In the genomic region with DNA sequence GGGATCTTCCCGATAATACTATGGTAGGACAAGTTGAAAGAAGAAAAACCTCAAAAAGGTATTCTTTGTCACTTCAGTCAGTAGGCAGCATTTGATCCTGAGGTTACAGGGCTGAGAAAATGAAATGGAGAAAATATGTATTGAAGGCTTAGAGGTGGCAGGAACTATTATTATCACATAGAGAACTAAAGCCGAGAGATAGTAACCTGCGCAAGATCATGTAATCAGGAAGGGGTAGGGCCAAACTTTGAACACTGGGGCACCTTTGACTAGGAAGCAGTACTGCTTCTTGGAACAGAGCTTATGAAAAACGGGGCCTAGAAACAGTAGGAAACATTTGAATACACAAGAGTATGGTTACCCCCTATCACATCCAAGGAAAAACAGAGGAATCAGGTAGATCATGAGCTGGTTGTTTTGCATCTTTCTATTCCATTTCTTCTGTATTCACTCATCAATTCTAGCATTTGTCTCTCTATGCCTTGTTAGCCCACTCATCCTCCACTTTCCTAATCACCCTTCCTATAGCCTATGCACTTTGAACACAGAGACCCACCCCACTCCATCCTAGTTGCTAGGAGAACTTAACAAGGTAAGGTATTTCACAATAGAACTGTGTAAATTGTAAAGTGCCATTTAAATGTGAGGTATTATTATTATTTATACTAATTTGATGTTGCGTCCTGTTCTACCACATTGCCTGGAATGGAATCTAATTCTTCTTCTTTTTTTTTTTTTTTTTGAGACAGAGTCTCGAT, we compare ENCODE assay signal across 23 cellular contexts. TPM values are rescaled to one million over a fixed set of nuclear protein-coding genes. Genes with fewer than 3 reads are reported as not detected.
DNase-seq lines count a peak whose midpoint lies in the region; ATAC-seq and TF ChIP-seq lines count a peak whose summit lies in the region.
"Had no signal": no experiment of that assay in that cellular context is flagged by ENCODE, and none has a peak within 500 bp of the region (broad histone marks: within the 10 kb centered on the region; RNA-seq: fewer than 3 reads in every experiment).

No MANE protein-coding gene starts in this region.

- no peak overlapping the region for H3K4me3 Mint-ChIP-seq in activated CD4-positive, alpha-beta T cell treated with anti-CD3 and anti-CD28 coated beads, Interleukin-2, amount 10 ng/mL, durations not matched to agents 24 days and 14 days
- no peak overlapping the region for H3K4me3 Mint-ChIP-seq in activated CD4-positive, alpha-beta T cell treated with anti-CD3 and anti-CD28 coated beads for 36 hours
- H3K4me3 Mint-ChIP-seq in MCF 10A (ENCODE audit: unreplicated experiment) = no peak overlapping the region
- H3K4me3 Mint-ChIP-seq: CD4-positive, alpha-beta T cell had no signal

- H3K27me3 ChIP-seq in suprapubic skin (no peaks in the 10 kb centered on the region), heart right ventricle (peaks cover 0 to 10% (median 0%) of the 10 kb centered on the region in 7 donors)
- H3K27me3 ChIP-seq: ascending aorta, spleen, testis had no signal

- no peaks in the 10 kb centered on the region for H3K27me3 Mint-ChIP-seq in activated CD4-positive, alpha-beta T cell treated with anti-CD3 and anti-CD28 coated beads, Interleukin-2, amount 10 ng/mL, durations not matched to agents 24 days and 14 days
- H3K27me3 Mint-ChIP-seq in activated CD4-positive, alpha-beta T cell treated with anti-CD3 and anti-CD28 coated beads for 36 hours = no peaks in the 10 kb centered on the region
- H3K27me3 Mint-ChIP-seq in MCF 10A (ENCODE audit: insufficient read depth, unreplicated experiment) = peaks cover 13% of the 10 kb centered on the region
- H3K27me3 Mint-ChIP-seq: CD4-positive, alpha-beta T cell had no signal

- H3K27ac Mint-ChIP-seq in activated CD4-positive, alpha-beta T cell treated with anti-CD3 and anti-CD28 coated beads, Interleukin-2, amount 10 ng/mL, durations not matched to agents 24 days and 14 days = peak overlapping the region; percentile 20
- H3K27ac Mint-ChIP-seq in activated CD4-positive, alpha-beta T cell treated with anti-CD3 and anti-CD28 coated beads for 36 hours = no peak overlapping the region
- peak overlapping the region; percentile 76 for H3K27ac Mint-ChIP-seq in MCF 10A (ENCODE audit: low read depth, unreplicated experiment)

- POLR2A ChIA-PET in activated CD4-positive, alpha-beta T cell treated with anti-CD3 and anti-CD28 coated beads for 36 hours (lab: Charles Lee) = no interaction called here
- POLR2A ChIA-PET in MCF 10A (lab: Yijun Ruan, JAX) = interaction anchor here (0.9 to 2.7 kb wide), 3 partner anchors 14 to 36 kb away, joined by 3 to 21 read pairs (median 15); a partner anchor contains a TSS

- no peak overlapping the region for H3K4me3 ChIP-seq in suprapubic skin
- no peak overlapping the region for H3K4me3 ChIP-seq in heart right ventricle
- H3K4me3 ChIP-seq: ascending aorta, prostate gland, testis had no signal

- H3K4me1 ChIP-seq in suprapubic skin = peaks cover 8% of the 10 kb centered on the region
- H3K4me1 ChIP-seq in heart right ventricle = peaks cover 0 to 18% (median 0%) of the 10 kb centered on the region in 9 donors
- H3K4me1 ChIP-seq: ascending aorta, prostate gland, testis had no signal

- intact Hi-C loops in activated CD4-positive, alpha-beta T cell treated with anti-CD3 and anti-CD28 coated beads, Interleukin-2, amount 10 ng/mL, durations not matched to agents 24 days and 14 days (cut with micrococcal nuclease) = loop anchor here (5.0 to 10.0 kb wide), 3 partner anchors 89 to 246 kb away; a partner anchor contains a TSS
- intact Hi-C loops in activated CD4-positive, alpha-beta T cell treated with anti-CD3 and anti-CD28 coated beads for 36 hours (cut with DNase I, micrococcal nuclease) = loop anchor here (2.0 to 10.0 kb wide), 5 partner anchors 81 to 409 kb away; a partner anchor contains a TSS
- intact Hi-C loops in MCF 10A (cut with micrococcal nuclease) (loop anchor here (2.0 kb wide), 1 partner anchor 23 kb away; no protein-coding TSS in a partner anchor), heart right ventricle (cut with DNase I) (loop anchor here in 1 of 10 donors (5.0 kb wide), 1 partner anchor 36 kb away; a partner anchor contains a TSS)

- DNase-seq in activated CD4-positive, alpha-beta T cell treated with anti-CD3 and anti-CD28 coated beads, Interleukin-2, amount 10 ng/mL, durations not matched to agents 24 days and 14 days = no peak
- DNase-seq in activated CD4-positive, alpha-beta T cell treated with anti-CD3 and anti-CD28 coated beads for 36 hours = no peak
- DNase-seq in NOMO-1 (lab: John Stamatoyannopoulos, UW; ENCODE audit: unreplicated experiment in 2 of 2) (peak; percentile 20 to 37), MCF 10A (ENCODE audit: unreplicated experiment) (no peak), suprapubic skin (ENCODE audit: low spot score in 2 of 2) (no peak), heart right ventricle (no peak), SHP77 treated with DMSO at 0.1 percent for 48 hours (lab: John Stamatoyannopoulos, UW) (no peak)
- DNase-seq in stimulated activated CD4-positive, alpha-beta T cell treated with anti-CD3 and anti-CD28 coated beads, Interleukin-1b, Interleukin-23, amount 100 ng/mL, for 48 hours = no peak
- DNase-seq: activated CD4-positive, CD25-positive, alpha-beta regulatory T cell treated with anti-CD3 and anti-CD28 coated beads, Interleukin-2, amount 50 U/mL, for 72 hours; activated naive CD4-positive, alpha-beta T cell; CD4-positive, alpha-beta T cell; DMS53; foreskin fibroblast; hypothalamus; kidney; NCI-H1436 treated with DMSO at 0.1 percent for 48 hours; NCI-H2227 treated with DMSO at 0.1 percent for 48 hours; SIG-M5; spleen; T-helper 2 cell; testis had no signal

- no peak for ATAC-seq in activated CD4-positive, alpha-beta T cell treated with anti-CD3 and anti-CD28 coated beads for 36 hours
- no peak for ATAC-seq in heart right ventricle

- peaks cover 10% of the 10 kb centered on the region for H3K4me1 Mint-ChIP-seq in activated CD4-positive, alpha-beta T cell treated with anti-CD3 and anti-CD28 coated beads, Interleukin-2, amount 10 ng/mL, durations not matched to agents 24 days and 14 days
- H3K4me1 Mint-ChIP-seq in activated CD4-positive, alpha-beta T cell treated with anti-CD3 and anti-CD28 coated beads for 36 hours = peaks cover 19% of the 10 kb centered on the region
- no peaks in the 10 kb centered on the region for H3K4me1 Mint-ChIP-seq in MCF 10A (ENCODE audit: insufficient read depth, unreplicated experiment)

- H3K36me3 ChIP-seq in suprapubic skin = no peaks in the 10 kb centered on the region
- H3K36me3 ChIP-seq in heart right ventricle = no peaks in the 10 kb centered on the region
- H3K36me3 ChIP-seq: ascending aorta, prostate gland, spleen had no signal

- no peak for TF ChIP-seq CTCF in MCF 10A (IDR thresholded peaks at IDR 0.05; ENCODE audit: unreplicated experiment)
- no peak for TF ChIP-seq CTCF in suprapubic skin (IDR thresholded peaks at IDR 0.05)
- no peak for TF ChIP-seq CTCF in heart right ventricle (IDR thresholded peaks at IDR 0.05)

- no peak for TF ChIP-seq POLR2A in suprapubic skin (IDR thresholded peaks at IDR 0.05)

- BruUV-seq in MCF 10A (replicated peaks; lab: Mats Ljungman, UMichigan) = no TSS peak

- H3K27ac ChIP-seq in suprapubic skin = peak overlapping the region; percentile 41
- H3K27ac ChIP-seq in heart right ventricle = peak overlapping the region in 1 of 10 donors; percentile 81
- H3K27ac ChIP-seq: testis had no signal

- no peak for TF ChIP-seq EP300 in suprapubic skin (IDR thresholded peaks at IDR 0.05)

- H3K9me3 ChIP-seq in suprapubic skin (no peaks in the 10 kb centered on the region), heart right ventricle (no peaks in the 10 kb centered on the region)
- H3K9me3 ChIP-seq: ascending aorta, prostate gland, spleen, testis had no signal

- no peaks in the 10 kb centered on the region for H3K9me3 Mint-ChIP-seq in activated CD4-positive, alpha-beta T cell treated with anti-CD3 and anti-CD28 coated beads, Interleukin-2, amount 10 ng/mL, durations not matched to agents 24 days and 14 days
- H3K9me3 Mint-ChIP-seq in activated CD4-positive, alpha-beta T cell treated with anti-CD3 and anti-CD28 coated beads for 36 hours (ENCODE audit: low read depth) = no peaks in the 10 kb centered on the region
- H3K9me3 Mint-ChIP-seq in MCF 10A (ENCODE audit: unreplicated experiment) = no peaks in the 10 kb centered on the region
- H3K9me3 Mint-ChIP-seq: CD4-positive, alpha-beta T cell had no signal

- WGBS in suprapubic skin = 72% methylated on average over 6 of the region's 6 CpGs
- 83 to 86% methylated on average over 5 to 6 of the region's 6 CpGs for WGBS in heart right ventricle, 2 donors

- no peaks in the 10 kb centered on the region for H3K36me3 Mint-ChIP-seq in activated CD4-positive, alpha-beta T cell treated with anti-CD3 and anti-CD28 coated beads, Interleukin-2, amount 10 ng/mL, durations not matched to agents 24 days and 14 days (ENCODE audit: low read depth)
- no peaks in the 10 kb centered on the region for H3K36me3 Mint-ChIP-seq in activated CD4-positive, alpha-beta T cell treated with anti-CD3 and anti-CD28 coated beads for 36 hours (ENCODE audit: low read depth)
- H3K36me3 Mint-ChIP-seq in MCF 10A (ENCODE audit: insufficient read depth, unreplicated experiment) = no peaks in the 10 kb centered on the region

- CTCF ChIA-PET in activated CD4-positive, alpha-beta T cell treated with anti-CD3 and anti-CD28 coated beads for 36 hours (lab: Charles Lee) = interaction anchor here (0.7 to 2.6 kb wide), 2 partner anchors 34 to 175 kb away, joined by 3 to 17 read pairs; a partner anchor contains a TSS
- CTCF ChIA-PET in MCF 10A (lab: Yijun Ruan, JAX) = interaction anchor here (0.6 to 4.4 kb wide), 5 partner anchors 33 to 237 kb away, joined by 3 to 33 read pairs (median 6); a partner anchor contains a TSS

RNA-seq across cellular contexts. Expression of a gene that starts 34.6 kb away (rescaled TPM):
- 37.7 and 43.8 TPM in 2 replicates for total RNA-seq in activated CD4-positive, alpha-beta T cell treated with anti-CD3 and anti-CD28 coated beads, Interleukin-2, amount 10 ng/mL, durations not matched to agents 24 days and 14 days
- 10 to 100 TPM; 16.3 to 19.2 TPM for total RNA-seq in activated CD4-positive, alpha-beta T cell treated with anti-CD3 and anti-CD28 coated beads for 36 hours
- total RNA-seq in MCF 10A (2022) (28.3 and 29.3 TPM in 2 replicates), suprapubic skin (1 to 10 TPM; 3.1 to 7.4 (median 6.2) TPM), heart right ventricle (1 to 10 TPM in 9 of 10 donors, under 1 TPM in 1; 0.71 to 7.5 (median 2.2) TPM)
- polyA plus RNA-seq in heart right ventricle = under 1 TPM; 0.43 to 0.59 TPM

RNA-seq across cellular contexts. Expression of a gene that starts 43.3 kb away (rescaled TPM):
- total RNA-seq in activated CD4-positive, alpha-beta T cell treated with anti-CD3 and anti-CD28 coated beads, Interleukin-2, amount 10 ng/mL, durations not matched to agents 24 days and 14 days = 6.3 and 7.6 TPM in 2 replicates
- 1 to 10 TPM; 3.3 to 5.0 TPM for total RNA-seq in activated CD4-positive, alpha-beta T cell treated with anti-CD3 and anti-CD28 coated beads for 36 hours
- 5.4 and 8.0 TPM in 2 replicates for total RNA-seq in MCF 10A (2022)
- total RNA-seq in suprapubic skin = 1 to 10 TPM; 5.1 to 8.3 (median 6.3) TPM
- 1 to 10 TPM; 2.4 to 5.8 (median 2.9) TPM for total RNA-seq in heart right ventricle
- 1 to 10 TPM; 2.2 to 3.2 TPM for polyA plus RNA-seq in heart right ventricle

Comparison
In these comparisons a context has a peak if more than half of its experiments do, and no peak if none do; other contexts are left out.
1. DNase-seq: peak in NOMO-1 (2 of 2); none in activated CD4-positive, alpha-beta T cell treated with anti-CD3 and anti-CD28 coated beads, Interleukin-2, amount 10 ng/mL, durations not matched to agents 24 days and 14 days (single experiment), activated CD4-positive, alpha-beta T cell treated with anti-CD3 and anti-CD28 coated beads for 36 hours (single experiment), MCF 10A (single experiment), suprapubic skin (0 of 2), stimulated activated CD4-positive, alpha-beta T cell treated with anti-CD3 and anti-CD28 coated beads, Interleukin-1b, Interleukin-23, amount 100 ng/mL, for 48 hours (single experiment), heart right ventricle (0 of 2) and SHP77 treated with DMSO at 0.1 percent for 48 hours (single experiment).